ENCODE assay signal across 23 cellular contexts in the genomic region with DNA sequence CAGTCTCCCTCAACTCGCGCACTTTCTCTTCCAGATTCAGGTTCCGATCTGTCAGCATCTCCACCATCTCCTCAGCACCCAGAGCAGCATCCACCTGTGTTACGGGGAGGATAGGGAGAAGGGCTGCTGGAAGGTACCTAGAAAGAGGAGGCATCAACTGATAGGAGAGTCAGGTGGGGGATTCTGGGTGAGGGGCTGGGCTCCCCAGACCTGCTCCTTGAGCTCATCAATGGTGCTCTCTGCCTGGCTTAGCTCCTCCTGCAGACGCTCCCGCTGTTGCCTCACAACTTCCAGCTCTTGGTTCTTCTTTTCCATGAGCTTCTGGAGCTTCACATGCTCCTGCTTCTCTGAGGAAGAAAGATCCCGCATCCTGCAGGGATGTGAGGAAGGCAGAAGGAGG.
"Had no signal": no experiment of that assay in that cellular context is flagged by ENCODE, and none has a peak within 500 bp of the region (broad histone marks: within the 10 kb centered on the region; RNA-seq: fewer than 3 reads in every experiment).

No MANE protein-coding gene starts in this region.

- DNase-seq: naive thymus-derived CD8-positive, alpha-beta T cell; nephron progenitor cell; nucleus accumbens; ovary; psoas muscle; right cardiac atrium; right lobe of liver; small intestine; stimulated activated CD4-positive, alpha-beta T cell treated with anti-CD3 and anti-CD28 coated beads, Interleukin-15, amount 100 ng/mL, for 24 hours; stimulated activated CD4-positive, alpha-beta T cell treated with anti-CD3 and anti-CD28 coated beads, Interleukin-2, amount 100 ng/mL, for 24 hours; stimulated activated CD4-positive, alpha-beta T cell treated with anti-CD3 and anti-CD28 coated beads, Interleukin-2, amount 100 ng/mL, for 48 hours; stimulated activated CD4-positive, alpha-beta T cell treated with anti-CD3 and anti-CD28 coated beads, Interleukin-4, amount 100 ng/mL, for 24 hours; stimulated activated naive B cell treated with anti-CD40 and anti-IgM and Interleukin-4, amounts not matched to agents 10 μg/mL and 1 μg/mL and 100 μg/mL, for 72 hours; stimulated activated naive CD4-positive, alpha-beta T cell treated with Interleukin-2 at 50 U/mL for 16 hours; stomach; thyroid gland; trophoblast cell; uterus had no signal

- H3K9me3 Mint-ChIP-seq: naive thymus-derived CD8-positive, alpha-beta T cell; natural killer cell treated with Interleukin-12 subunit alpha and Interleukin-12 subunit beta and Interleukin-15 and Interleukin-18, amount 100 ng/mL, for 72 hours; nephron progenitor cell; neural crest cell; stimulated activated effector memory CD8-positive, alpha-beta T cell treated with anti-CD3 and anti-CD28 coated beads, Interleukin-12 subunit alpha, Interleukin-12 subunit beta, amount 100 ng/mL, for 72 hours; stimulated activated naive B cell treated with anti-CD40 and anti-IgM and Interleukin-4, amounts not matched to agents 10 μg/mL and 1 μg/mL and 100 μg/mL, for 72 hours; stimulated activated naive CD8-positive, alpha-beta T cell treated with anti-CD3 and anti-CD28 coated beads, Interleukin-15, Interleukin-2, amounts not matched to agents 100 ng/mL and 50 ng/mL, for 24 hours had no signal

- H3K4me3 Mint-ChIP-seq: naive thymus-derived CD8-positive, alpha-beta T cell; natural killer cell treated with Interleukin-12 subunit alpha and Interleukin-12 subunit beta and Interleukin-15 and Interleukin-18, amount 100 ng/mL, for 72 hours; nephron progenitor cell; neural crest cell; stimulated activated effector memory CD8-positive, alpha-beta T cell treated with anti-CD3 and anti-CD28 coated beads, Interleukin-12 subunit alpha, Interleukin-12 subunit beta, amount 100 ng/mL, for 72 hours; stimulated activated naive B cell treated with anti-CD40 and anti-IgM and Interleukin-4, amounts not matched to agents 10 μg/mL and 1 μg/mL and 100 μg/mL, for 72 hours; stimulated activated naive CD8-positive, alpha-beta T cell treated with anti-CD3 and anti-CD28 coated beads, Interleukin-15, Interleukin-2, amounts not matched to agents 100 ng/mL and 50 ng/mL, for 24 hours had no signal

- H3K27me3 Mint-ChIP-seq: naive thymus-derived CD8-positive, alpha-beta T cell; natural killer cell treated with Interleukin-12 subunit alpha and Interleukin-12 subunit beta and Interleukin-15 and Interleukin-18, amount 100 ng/mL, for 72 hours; progenitor cell of endocrine pancreas; stimulated activated naive B cell treated with anti-CD40 and anti-IgM and Interleukin-4, amounts not matched to agents 10 μg/mL and 1 μg/mL and 100 μg/mL, for 72 hours; stimulated activated naive CD8-positive, alpha-beta T cell treated with anti-CD3 and anti-CD28 coated beads, Interleukin-15, Interleukin-2, amounts not matched to agents 100 ng/mL and 50 ng/mL, for 24 hours had no signal

- H3K27ac Mint-ChIP-seq: natural killer cell treated with Interleukin-12 subunit alpha and Interleukin-12 subunit beta and Interleukin-15 and Interleukin-18, amount 100 ng/mL, for 72 hours; nephron progenitor cell; progenitor cell of endocrine pancreas; stimulated activated naive B cell treated with anti-CD40 and anti-IgM and Interleukin-4, amounts not matched to agents 10 μg/mL and 1 μg/mL and 100 μg/mL, for 72 hours; stimulated activated naive CD8-positive, alpha-beta T cell treated with anti-CD3 and anti-CD28 coated beads, Interleukin-15, Interleukin-2, amounts not matched to agents 100 ng/mL and 50 ng/mL, for 24 hours had no signal

- ATAC-seq: naive thymus-derived CD8-positive, alpha-beta T cell; natural killer cell treated with Interleukin-12 subunit alpha and Interleukin-12 subunit beta and Interleukin-15 and Interleukin-18, amount 100 ng/mL, for 72 hours; psoas muscle; right cardiac atrium; right lobe of liver; stimulated activated effector memory CD8-positive, alpha-beta T cell treated with anti-CD3 and anti-CD28 coated beads, Interleukin-12 subunit alpha, Interleukin-12 subunit beta, amount 100 ng/mL, for 72 hours; stimulated activated naive B cell treated with anti-CD40 and anti-IgM and Interleukin-4, amounts not matched to agents 10 μg/mL and 1 μg/mL and 100 μg/mL, for 72 hours had no signal
